In the genomic region with DNA sequence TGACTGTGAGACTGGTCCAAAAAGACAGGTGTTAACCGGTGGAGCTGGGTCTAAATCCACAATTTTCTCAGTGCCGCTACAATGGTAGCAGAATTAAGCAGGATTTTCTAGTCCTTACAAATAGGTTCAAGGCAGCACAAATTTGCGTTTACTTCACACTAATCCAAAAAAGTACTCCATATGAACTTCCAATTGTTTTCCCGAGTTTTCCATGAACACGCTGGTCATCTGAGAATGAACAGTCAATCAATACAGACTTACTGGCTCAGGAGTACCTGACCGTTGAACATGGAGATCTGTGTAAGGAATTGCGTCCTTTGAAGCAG, we compare ENCODE assay signal across 1 cellular context.
TF ChIP-seq lines count a peak whose summit lies in the region.

No MANE protein-coding gene starts in this region.

TF ChIP-seq in GM12878, 131 proteins besides CTCF, POLR2A, EP300 and RAD21 (continued from another document):
- TF ChIP-seq ZNF592 (IDR thresholded peaks at IDR 0.05) (no peak), NKRF (conservative IDR thresholded peaks at IDR 0.05) (no peak), ZSCAN29 (IDR thresholded peaks at IDR 0.05) (no peak), LARP7 (IDR thresholded peaks at IDR 0.05) (no peak), NR2C2 (IDR thresholded peaks at IDR 0.05; ENCODE audit: borderline replicate concordance, control insufficient read depth, insufficient read length, low read depth) (no peak), ZNF207 (IDR thresholded peaks at IDR 0.05; ENCODE audit: borderline replicate concordance) (no peak), RUNX3 (IDR thresholded peaks at IDR 0.05; ENCODE audit: low read length) (no peak)
- TF ChIP-seq, protein P1, sequence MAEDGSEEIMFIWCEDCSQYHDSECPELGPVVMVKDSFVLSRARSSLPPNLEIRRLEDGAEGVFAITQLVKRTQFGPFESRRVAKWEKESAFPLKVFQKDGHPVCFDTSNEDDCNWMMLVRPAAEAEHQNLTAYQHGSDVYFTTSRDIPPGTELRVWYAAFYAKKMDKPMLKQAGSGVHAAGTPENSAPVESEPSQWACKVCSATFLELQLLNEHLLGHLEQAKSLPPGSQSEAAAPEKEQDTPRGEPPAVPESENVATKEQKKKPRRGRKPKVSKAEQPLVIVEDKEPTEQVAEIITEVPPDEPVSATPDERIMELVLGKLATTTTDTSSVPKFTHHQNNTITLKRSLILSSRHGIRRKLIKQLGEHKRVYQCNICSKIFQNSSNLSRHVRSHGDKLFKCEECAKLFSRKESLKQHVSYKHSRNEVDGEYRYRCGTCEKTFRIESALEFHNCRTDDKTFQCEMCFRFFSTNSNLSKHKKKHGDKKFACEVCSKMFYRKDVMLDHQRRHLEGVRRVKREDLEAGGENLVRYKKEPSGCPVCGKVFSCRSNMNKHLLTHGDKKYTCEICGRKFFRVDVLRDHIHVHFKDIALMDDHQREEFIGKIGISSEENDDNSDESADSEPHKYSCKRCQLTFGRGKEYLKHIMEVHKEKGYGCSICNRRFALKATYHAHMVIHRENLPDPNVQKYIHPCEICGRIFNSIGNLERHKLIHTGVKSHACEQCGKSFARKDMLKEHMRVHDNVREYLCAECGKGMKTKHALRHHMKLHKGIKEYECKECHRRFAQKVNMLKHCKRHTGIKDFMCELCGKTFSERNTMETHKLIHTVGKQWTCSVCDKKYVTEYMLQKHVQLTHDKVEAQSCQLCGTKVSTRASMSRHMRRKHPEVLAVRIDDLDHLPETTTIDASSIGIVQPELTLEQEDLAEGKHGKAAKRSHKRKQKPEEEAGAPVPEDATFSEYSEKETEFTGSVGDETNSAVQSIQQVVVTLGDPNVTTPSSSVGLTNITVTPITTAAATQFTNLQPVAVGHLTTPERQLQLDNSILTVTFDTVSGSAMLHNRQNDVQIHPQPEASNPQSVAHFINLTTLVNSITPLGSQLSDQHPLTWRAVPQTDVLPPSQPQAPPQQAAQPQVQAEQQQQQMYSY (CRISPR knock-in tag; IDR thresholded peaks at IDR 0.05): no peak
- TF ChIP-seq, protein P2, sequence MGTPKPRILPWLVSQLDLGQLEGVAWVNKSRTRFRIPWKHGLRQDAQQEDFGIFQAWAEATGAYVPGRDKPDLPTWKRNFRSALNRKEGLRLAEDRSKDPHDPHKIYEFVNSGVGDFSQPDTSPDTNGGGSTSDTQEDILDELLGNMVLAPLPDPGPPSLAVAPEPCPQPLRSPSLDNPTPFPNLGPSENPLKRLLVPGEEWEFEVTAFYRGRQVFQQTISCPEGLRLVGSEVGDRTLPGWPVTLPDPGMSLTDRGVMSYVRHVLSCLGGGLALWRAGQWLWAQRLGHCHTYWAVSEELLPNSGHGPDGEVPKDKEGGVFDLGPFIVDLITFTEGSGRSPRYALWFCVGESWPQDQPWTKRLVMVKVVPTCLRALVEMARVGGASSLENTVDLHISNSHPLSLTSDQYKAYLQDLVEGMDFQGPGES (IDR thresholded peaks at IDR 0.05): no peak
